ENCODE assay signal across 1 cellular context in the genomic region with DNA sequence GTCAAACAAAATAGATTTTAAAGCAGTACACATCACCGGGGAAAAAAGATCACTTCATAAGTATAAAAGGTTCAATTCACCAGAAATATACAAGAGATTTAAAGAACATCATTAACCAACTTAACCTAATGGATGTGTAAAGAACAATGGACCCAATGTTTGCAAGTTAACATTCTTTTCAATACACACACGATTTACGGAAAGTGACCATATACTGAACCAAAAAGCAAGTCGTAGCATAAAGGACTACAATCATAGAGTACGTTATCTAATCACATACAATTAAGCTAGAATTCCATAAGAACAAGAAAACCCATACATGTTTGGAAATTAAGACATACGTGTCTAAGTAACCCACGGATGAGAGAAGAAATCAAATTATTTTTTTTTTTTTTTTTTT.
TF ChIP-seq lines count a peak whose summit lies in the region.

No MANE protein-coding gene starts in this region.

TF ChIP-seq in HepG2, 621 proteins besides CTCF, POLR2A, EP300 and RAD21:
- TF ChIP-seq, protein P1, sequence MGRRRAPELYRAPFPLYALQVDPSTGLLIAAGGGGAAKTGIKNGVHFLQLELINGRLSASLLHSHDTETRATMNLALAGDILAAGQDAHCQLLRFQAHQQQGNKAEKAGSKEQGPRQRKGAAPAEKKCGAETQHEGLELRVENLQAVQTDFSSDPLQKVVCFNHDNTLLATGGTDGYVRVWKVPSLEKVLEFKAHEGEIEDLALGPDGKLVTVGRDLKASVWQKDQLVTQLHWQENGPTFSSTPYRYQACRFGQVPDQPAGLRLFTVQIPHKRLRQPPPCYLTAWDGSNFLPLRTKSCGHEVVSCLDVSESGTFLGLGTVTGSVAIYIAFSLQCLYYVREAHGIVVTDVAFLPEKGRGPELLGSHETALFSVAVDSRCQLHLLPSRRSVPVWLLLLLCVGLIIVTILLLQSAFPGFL (CRISPR knock-in tag; IDR thresholded peaks at IDR 0.05), result no peak
- TF ChIP-seq KLF9 (CRISPR knock-in tag; IDR thresholded peaks at IDR 0.05; ENCODE audit: low read depth) (no peak), ZNF260 (CRISPR knock-in tag; IDR thresholded peaks at IDR 0.05; ENCODE audit: borderline replicate concordance, low read depth) (no peak), EED (CRISPR knock-in tag; IDR thresholded peaks at IDR 0.05) (no peak), TSC22D2 (CRISPR knock-in tag; IDR thresholded peaks at IDR 0.05; ENCODE audit: borderline replicate concordance) (no peak), MED13 (CRISPR knock-in tag; IDR thresholded peaks at IDR 0.05) (no peak), ZNF709 (CRISPR knock-in tag; IDR thresholded peaks at IDR 0.05) (no peak)
- TF ChIP-seq, protein P2, sequence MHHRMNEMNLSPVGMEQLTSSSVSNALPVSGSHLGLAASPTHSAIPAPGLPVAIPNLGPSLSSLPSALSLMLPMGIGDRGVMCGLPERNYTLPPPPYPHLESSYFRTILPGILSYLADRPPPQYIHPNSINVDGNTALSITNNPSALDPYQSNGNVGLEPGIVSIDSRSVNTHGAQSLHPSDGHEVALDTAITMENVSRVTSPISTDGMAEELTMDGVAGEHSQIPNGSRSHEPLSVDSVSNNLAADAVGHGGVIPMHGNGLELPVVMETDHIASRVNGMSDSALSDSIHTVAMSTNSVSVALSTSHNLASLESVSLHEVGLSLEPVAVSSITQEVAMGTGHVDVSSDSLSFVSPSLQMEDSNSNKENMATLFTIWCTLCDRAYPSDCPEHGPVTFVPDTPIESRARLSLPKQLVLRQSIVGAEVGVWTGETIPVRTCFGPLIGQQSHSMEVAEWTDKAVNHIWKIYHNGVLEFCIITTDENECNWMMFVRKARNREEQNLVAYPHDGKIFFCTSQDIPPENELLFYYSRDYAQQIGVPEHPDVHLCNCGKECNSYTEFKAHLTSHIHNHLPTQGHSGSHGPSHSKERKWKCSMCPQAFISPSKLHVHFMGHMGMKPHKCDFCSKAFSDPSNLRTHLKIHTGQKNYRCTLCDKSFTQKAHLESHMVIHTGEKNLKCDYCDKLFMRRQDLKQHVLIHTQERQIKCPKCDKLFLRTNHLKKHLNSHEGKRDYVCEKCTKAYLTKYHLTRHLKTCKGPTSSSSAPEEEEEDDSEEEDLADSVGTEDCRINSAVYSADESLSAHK (CRISPR knock-in tag; IDR thresholded peaks at IDR 0.05; ENCODE audit: borderline replicate concordance), result no peak
- TF ChIP-seq, protein P3, sequence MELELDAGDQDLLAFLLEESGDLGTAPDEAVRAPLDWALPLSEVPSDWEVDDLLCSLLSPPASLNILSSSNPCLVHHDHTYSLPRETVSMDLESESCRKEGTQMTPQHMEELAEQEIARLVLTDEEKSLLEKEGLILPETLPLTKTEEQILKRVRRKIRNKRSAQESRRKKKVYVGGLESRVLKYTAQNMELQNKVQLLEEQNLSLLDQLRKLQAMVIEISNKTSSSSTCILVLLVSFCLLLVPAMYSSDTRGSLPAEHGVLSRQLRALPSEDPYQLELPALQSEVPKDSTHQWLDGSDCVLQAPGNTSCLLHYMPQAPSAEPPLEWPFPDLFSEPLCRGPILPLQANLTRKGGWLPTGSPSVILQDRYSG (CRISPR knock-in tag; IDR thresholded peaks at IDR 0.05), result no peak
